Comparison of ENCODE assay signal across 12 cellular contexts in the genomic region with DNA sequence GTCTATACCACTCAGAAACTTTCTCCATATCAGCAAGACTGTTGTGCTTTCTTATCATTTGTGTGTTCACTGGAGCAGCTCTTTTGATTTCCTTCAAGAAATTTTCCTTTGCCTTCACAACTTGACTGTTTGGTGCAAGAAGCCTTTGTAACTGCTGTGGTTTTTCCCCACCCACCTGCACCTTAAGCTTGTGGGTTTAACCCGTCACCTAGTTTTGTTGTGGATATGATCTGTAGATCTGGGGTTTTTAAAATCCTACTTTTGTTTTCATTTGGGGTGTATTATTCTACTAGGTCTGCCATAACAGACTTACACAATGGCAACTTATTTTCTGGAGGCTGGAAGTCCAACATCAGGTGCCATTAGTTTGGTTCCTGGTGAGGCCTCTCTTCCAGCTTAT. TPM values are rescaled to one million over a fixed set of nuclear protein-coding genes. Genes with fewer than 3 reads are reported as not detected.
A peak's percentile ranks its signal among the peaks of the same experiment; 100 is the strongest.
DNase-seq lines count a peak whose midpoint lies in the region; TF ChIP-seq lines count a peak whose summit lies in the region.
"Had no signal": no experiment of that assay in that cellular context is flagged by ENCODE, and none has a peak within 500 bp of the region (broad histone marks: within the 10 kb centered on the region; RNA-seq: fewer than 3 reads in every experiment).

No MANE protein-coding gene starts in this region.

- peaks cover 34% of the 10 kb centered on the region for H3K9me3 ChIP-seq in KOPT-K1 (ENCODE audit: insufficient read depth, low read length, poor library complexity, severe bottlenecking)
- no peaks in the 10 kb centered on the region for H3K9me3 ChIP-seq in BE2C
- H3K9me3 ChIP-seq: right lobe of liver, thoracic aorta had no signal

- no peaks in the 10 kb centered on the region for H3K4me1 Mint-ChIP-seq in immature natural killer cell

- peaks cover 0 to 8% (median 0%) of the 10 kb centered on the region in 3 donors for H3K36me3 Mint-ChIP-seq in immature natural killer cell

- H3K4me1 ChIP-seq in BE2C, result no peaks in the 10 kb centered on the region
- H3K4me1 ChIP-seq: right lobe of liver had no signal

- H3K27me3 ChIP-seq in BE2C, result no peaks in the 10 kb centered on the region
- H3K27me3 ChIP-seq: right lobe of liver had no signal

- peak; percentile 55 for DNase-seq in activated CD8-positive, alpha-beta memory T cell treated with anti-CD3 and anti-CD28 coated beads, Interleukin-2, amount 50 U/mL, for 48 hours
- peak; percentile 28 to 58 for DNase-seq in stimulated activated CD4-positive, alpha-beta T cell treated with anti-CD3 and anti-CD28 coated beads, Interleukin-12 subunit alpha, Interleukin-12 subunit beta, amount 100 ng/mL, for 24 hours (ENCODE audit: low read depth in 2 of 2)
- peak; percentile 7 to 39 for DNase-seq in stimulated activated CD8-positive, alpha-beta memory T cell treated with anti-CD3 and anti-CD28 coated beads, Interleukin-7, amount 100 ng/mL, for 48 hours (ENCODE audit: extremely low read depth in 1 of 2, low read depth in 1 of 2)
- DNase-seq in middle frontal gyrus (ENCODE audit: extremely low spot score, low spot score), result no peak
- no peak for DNase-seq in DMS 273 (lab: John Stamatoyannopoulos, UW; ENCODE audit: unreplicated experiment)
- no peak for DNase-seq in immature natural killer cell
- no peak for DNase-seq in BE2C
- DNase-seq: naive B cell, NCI-H446, right lobe of liver had no signal

- H3K4me3 ChIP-seq in BE2C (ENCODE audit: low read depth, low read length), result no peak overlapping the region
- H3K4me3 ChIP-seq: right lobe of liver, thoracic aorta had no signal

- no peak overlapping the region for H3K27ac Mint-ChIP-seq in immature natural killer cell
- H3K27ac Mint-ChIP-seq: naive B cell had no signal

- no peak for TF ChIP-seq CTCF in BE2C (IDR thresholded peaks at IDR 0.05; ENCODE audit: low read depth, low read length)

- no peak overlapping the region for H3K4me3 Mint-ChIP-seq in immature natural killer cell
- H3K4me3 Mint-ChIP-seq: naive B cell had no signal

- peak overlapping the region; percentile 59 for H3K27ac ChIP-seq in KOPT-K1 (ENCODE audit: low read depth, low read length, poor library complexity, severe bottlenecking)
- H3K27ac ChIP-seq: right lobe of liver, thoracic aorta had no signal

- H3K27me3 Mint-ChIP-seq in immature natural killer cell (ENCODE audit: low read depth in 3 of 3), result peaks cover 5 to 11% (median 7%) of the 10 kb centered on the region in 3 donors

- H3K36me3 ChIP-seq in KOPT-K1 (ENCODE audit: insufficient read depth, low read length) (no peaks in the 10 kb centered on the region), BE2C (no peaks in the 10 kb centered on the region)
- H3K36me3 ChIP-seq: right lobe of liver, thoracic aorta had no signal

- peaks cover 0 to 7% (median 0%) of the 10 kb centered on the region in 6 donors for H3K9me3 Mint-ChIP-seq in immature natural killer cell

RNA-seq across cellular contexts. Expression of gene CHST3, which starts 30.5 kb away (rescaled TPM):
- polyA plus RNA-seq in immature natural killer cell, result not detected
- 21.1 TPM for polyA plus RNA-seq in BE2C (2012; ENCODE audit: insufficient read depth, insufficient read length, low read depth)

Comparison
In these comparisons a context has a peak if more than half of its experiments do, and no peak if none do; other contexts are left out.
1. DNase-seq: peak in activated CD8-positive, alpha-beta memory T cell treated with anti-CD3 and anti-CD28 coated beads, Interleukin-2, amount 50 U/mL, for 48 hours (single experiment), stimulated activated CD4-positive, alpha-beta T cell treated with anti-CD3 and anti-CD28 coated beads, Interleukin-12 subunit alpha, Interleukin-12 subunit beta, amount 100 ng/mL, for 24 hours (2 of 2) and stimulated activated CD8-positive, alpha-beta memory T cell treated with anti-CD3 and anti-CD28 coated beads, Interleukin-7, amount 100 ng/mL, for 48 hours (2 of 2); none in middle frontal gyrus (single experiment), DMS 273 (single experiment), immature natural killer cell (0 of 3) and BE2C (single experiment).